Comparison of ENCODE assay signal across 30 cellular contexts in genomic region chr14:66541627-66542026, GRCh38. TPM values are rescaled to one million over a fixed set of nuclear protein-coding genes. Genes with fewer than 3 reads are reported as not detected.
"Had no signal": no experiment of that assay in that cellular context is flagged by ENCODE, and none has a peak within 500 bp of the region (broad histone marks: within the 10 kb centered on the region; RNA-seq: fewer than 3 reads in every experiment).

No MANE protein-coding gene starts in this region.

- ATAC-seq: heart right ventricle; lower lobe of right lung; natural killer cell; stimulated activated naive B cell treated with anti-CD40 and anti-IgM and Interleukin-4, amounts not matched to agents 10 μg/mL and 1 μg/mL and 100 μg/mL, for 72 hours; stimulated activated naive CD8-positive, alpha-beta T cell treated with anti-CD3 and anti-CD28 coated beads, Interleukin-15, amount 100 ng/mL, for 72 hours; upper lobe of right lung had no signal

- DNase-seq: effector CD4-positive, alpha-beta T cell; endodermal cell; erythroblast; heart right ventricle; hypothalamus; kidney glomerular epithelial cell; lower lobe of right lung; natural killer cell; posterior cingulate gyrus; sigmoid colon; stimulated activated CD4-positive, alpha-beta T cell treated with anti-CD3 and anti-CD28 coated beads, Interleukin-2, amount 100 ng/mL, for 24 hours; stimulated activated CD4-positive, alpha-beta T cell treated with anti-CD3 and anti-CD28 coated beads, Interleukin-4, amount 100 ng/mL, for 4 hours; stimulated activated naive B cell treated with anti-CD40 and anti-IgM and Interleukin-4, amounts not matched to agents 10 μg/mL and 1 μg/mL and 100 μg/mL, for 72 hours; stimulated activated naive CD8-positive, alpha-beta T cell treated with anti-CD3 and anti-CD28 coated beads, Interleukin-15, amount 100 ng/mL, for 72 hours; testis; upper lobe of right lung had no signal

- H3K4me1 ChIP-seq: testis, tibial nerve had no signal

- H3K9me3 ChIP-seq: heart right ventricle, lower lobe of right lung, sigmoid colon, testis, tibial nerve, upper lobe of right lung had no signal

- H3K4me3 ChIP-seq: coronary artery, heart right ventricle, lower lobe of right lung, sigmoid colon, skin epidermis, testis, tibial nerve, upper lobe of right lung had no signal

- H3K27me3 ChIP-seq: heart right ventricle, sigmoid colon, testis, tibial nerve, upper lobe of right lung had no signal

- H3K36me3 ChIP-seq: heart right ventricle, lower lobe of right lung, sigmoid colon, tibial nerve, upper lobe of right lung had no signal

- H3K27ac ChIP-seq: coronary artery, heart right ventricle, lower lobe of right lung, sigmoid colon, skin epidermis, testis, tibial nerve, upper lobe of right lung had no signal

RNA-seq across cellular contexts. Expression of gene CCDC196, which starts 55.5 kb away (rescaled TPM):
- total RNA-seq: dermis microvascular lymphatic vessel endothelial cell, endodermal cell, endothelial cell of umbilical vein, frontal cortex, glomerular endothelial cell, heart right ventricle, lower lobe of right lung, mesothelial cell of epicardium, mucosa of gallbladder, myocyte, natural killer cell, neural crest cell, osteocyte, pulmonary artery endothelial cell, sigmoid colon, subcutaneous adipose tissue, tibial nerve, upper lobe of right lung had no signal
- polyA plus RNA-seq: endothelial cell of umbilical vein, heart right ventricle had no signal
